18 cellular contexts compared by ENCODE assay signal in the genomic region with DNA sequence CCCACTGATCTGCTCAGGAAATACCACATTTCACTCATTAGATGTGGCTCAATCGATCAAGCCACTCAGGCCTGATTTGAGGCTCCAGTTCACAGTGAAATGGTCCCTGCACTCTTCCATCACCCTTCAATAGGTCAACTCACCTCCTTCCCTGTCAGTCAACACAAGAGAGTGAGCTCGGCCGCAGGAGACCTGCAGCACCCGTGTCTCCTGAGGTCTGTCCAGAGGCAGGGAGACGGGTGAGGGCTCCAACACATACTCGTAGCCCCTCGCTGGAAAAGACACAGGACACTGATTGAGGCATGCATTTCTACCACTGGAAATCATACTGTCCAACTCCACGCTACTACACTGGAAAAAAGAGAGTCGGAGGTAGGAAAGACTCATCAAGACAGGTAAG. TPM values are rescaled to one million over a fixed set of nuclear protein-coding genes. Genes with fewer than 3 reads are reported as not detected.
A peak's percentile ranks its signal among the peaks of the same experiment; 100 is the strongest.
DNase-seq lines count a peak whose midpoint lies in the region; ATAC-seq and TF ChIP-seq lines count a peak whose summit lies in the region.
"Had no signal": no experiment of that assay in that cellular context is flagged by ENCODE, and none has a peak within 500 bp of the region (broad histone marks: within the 10 kb centered on the region; RNA-seq: fewer than 3 reads in every experiment).

No MANE protein-coding gene starts in this region.

- TF ChIP-seq CTCF in RWPE2 (IDR thresholded peaks at IDR 0.05; ENCODE audit: poor library complexity, severe bottlenecking) (no peak), chondrocyte (IDR thresholded peaks at IDR 0.05) (no peak), lower lobe of right lung (IDR thresholded peaks at IDR 0.05) (no peak), upper lobe of right lung (IDR thresholded peaks at IDR 0.05) (no peak)

- no peaks in the 10 kb centered on the region for H3K27me3 Mint-ChIP-seq in chondrocyte (ENCODE audit: low read depth)

- H3K27ac ChIP-seq in RWPE2 (ENCODE audit: poor library complexity, severe bottlenecking) (no peak overlapping the region), lower lobe of right lung (no peak overlapping the region), upper lobe of right lung (no peak overlapping the region)
- H3K27ac ChIP-seq: BLaER1 had no signal

- no peaks in the 10 kb centered on the region for H3K4me1 Mint-ChIP-seq in chondrocyte (ENCODE audit: low read depth)
- H3K4me1 Mint-ChIP-seq: CD14-positive monocyte had no signal

- H3K36me3 ChIP-seq in RWPE2 (ENCODE audit: low read depth) (peaks cover 84% of the 10 kb centered on the region), lower lobe of right lung (peaks cover 94% of the 10 kb centered on the region), upper lobe of right lung (peaks cover 84% of the 10 kb centered on the region)

- intact Hi-C loops in lower lobe of right lung (cut with DNase I) (no loop called here), upper lobe of right lung (cut with DNase I) (no loop called here)

- ATAC-seq in RWPE2 (ENCODE audit: low read depth), result no peak
- ATAC-seq in lower lobe of right lung, result no peak
- no peak for ATAC-seq in upper lobe of right lung
- ATAC-seq in HG03469 (IDR thresholded peaks at IDR 0.05; ENCODE audit: unreplicated experiment), result no peak
- ATAC-seq: CD8-positive, alpha-beta T cell; HCT116 had no signal

- H3K4me1 ChIP-seq in RWPE2 (ENCODE audit: insufficient read depth, poor library complexity, severe bottlenecking) (no peaks in the 10 kb centered on the region), lower lobe of right lung (no peaks in the 10 kb centered on the region), upper lobe of right lung (no peaks in the 10 kb centered on the region)
- H3K4me1 ChIP-seq: BLaER1 had no signal

- H3K36me3 Mint-ChIP-seq in chondrocyte (ENCODE audit: low read depth), result peaks cover 38% of the 10 kb centered on the region

- DNase-seq in RWPE2 (ENCODE audit: low spot score) (peak; percentile 15), chondrocyte (ENCODE audit: low spot score) (peak; percentile 65), lower lobe of right lung (peak; percentile 4), upper lobe of right lung (peak; percentile 47), Ammon's horn (ENCODE audit: low spot score) (no peak)
- DNase-seq in activated CD4-positive, alpha-beta T cell treated with anti-CD3 and anti-CD28 coated beads for 48 hours, result no peak
- DNase-seq: AML-193; Calu3; CD8-positive, alpha-beta T cell; DMS79 treated with DMSO at 0.1 percent for 48 hours; GF-D8; GOT3; H7; HFFc6 had no signal

- no peaks in the 10 kb centered on the region for H3K9me3 ChIP-seq in RWPE2 (ENCODE audit: severe bottlenecking)
- H3K9me3 ChIP-seq in lower lobe of right lung, result no peaks in the 10 kb centered on the region
- no peaks in the 10 kb centered on the region for H3K9me3 ChIP-seq in upper lobe of right lung
- H3K9me3 ChIP-seq: BLaER1 had no signal

- H3K27me3 ChIP-seq in RWPE2 (ENCODE audit: insufficient read depth, poor library complexity, severe bottlenecking) (no peaks in the 10 kb centered on the region), lower lobe of right lung (ENCODE audit: low read depth) (no peaks in the 10 kb centered on the region), upper lobe of right lung (no peaks in the 10 kb centered on the region)
- H3K27me3 ChIP-seq: BLaER1 had no signal

- H3K9me3 Mint-ChIP-seq in chondrocyte (ENCODE audit: low read depth), result no peaks in the 10 kb centered on the region
- H3K9me3 Mint-ChIP-seq: CD14-positive monocyte; CD8-positive, alpha-beta T cell; HFFc6 had no signal

- H3K4me3 Mint-ChIP-seq in chondrocyte (ENCODE audit: unreplicated experiment), result no peak overlapping the region
- H3K4me3 Mint-ChIP-seq: CD14-positive monocyte; CD8-positive, alpha-beta T cell; HFFc6 had no signal

- H3K4me3 ChIP-seq in RWPE2 (ENCODE audit: severe bottlenecking) (no peak overlapping the region), lower lobe of right lung (no peak overlapping the region), upper lobe of right lung (no peak overlapping the region)
- H3K4me3 ChIP-seq: BLaER1 had no signal

- no peak overlapping the region for H3K27ac Mint-ChIP-seq in chondrocyte (ENCODE audit: unreplicated experiment)
- H3K27ac Mint-ChIP-seq: CD14-positive monocyte; CD8-positive, alpha-beta T cell; HFFc6 had no signal

RNA-seq across cellular contexts. Expression of a gene that starts 7.1 kb away (rescaled TPM):
- total RNA-seq in chondrocyte (33.0 to 43.4 TPM (median 33.7 TPM) in 3 replicates), lower lobe of right lung (33.9 TPM), upper lobe of right lung (33.1 TPM)

RNA-seq across cellular contexts. Expression of a gene that starts 25.9 kb away (rescaled TPM):
- total RNA-seq in chondrocyte (17.8 to 21.9 TPM (median 19.6 TPM) in 3 replicates), lower lobe of right lung (51.8 TPM), upper lobe of right lung (46.5 TPM)

Comparison
In these comparisons a context has a peak if more than half of its experiments do, and no peak if none do; other contexts are left out.
1. DNase-seq: peak in RWPE2 (single experiment), chondrocyte (single experiment), lower lobe of right lung (single experiment) and upper lobe of right lung (single experiment); none in Ammon's horn (single experiment) and activated CD4-positive, alpha-beta T cell treated with anti-CD3 and anti-CD28 coated beads for 48 hours (single experiment).